Comparison of ENCODE assay signal across 11 cellular contexts in the genomic region with DNA sequence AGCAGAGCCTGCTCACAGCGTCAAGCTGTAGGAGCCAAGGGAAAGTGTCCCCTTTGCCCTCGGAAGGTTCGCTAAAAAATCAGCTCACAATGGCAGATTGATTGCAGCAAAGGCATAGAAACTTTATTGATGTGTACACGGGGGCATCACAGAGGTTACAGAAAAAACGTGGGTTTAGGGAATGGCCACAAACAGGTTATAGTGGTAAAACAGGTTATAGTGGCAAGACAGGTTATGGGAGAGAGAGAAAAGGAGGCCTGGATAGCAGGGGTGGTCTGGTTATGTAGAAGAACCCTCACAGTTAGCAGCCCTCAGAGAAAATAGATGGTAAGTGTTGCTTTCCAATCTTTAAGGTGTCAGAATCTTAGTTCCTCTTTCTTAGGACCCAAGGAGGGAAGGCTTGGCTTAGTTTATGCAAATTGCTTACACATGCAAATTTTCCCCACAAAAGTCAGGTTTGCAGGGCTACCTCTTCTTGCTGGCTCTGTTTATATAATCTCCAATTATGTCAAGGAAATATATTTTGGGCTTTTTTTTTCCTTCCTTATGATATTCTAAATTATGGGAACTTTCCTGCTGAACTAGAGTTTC.
DNase-seq lines count a peak whose midpoint lies in the region; ATAC-seq and TF ChIP-seq lines count a peak whose summit lies in the region.
"Had no signal": no experiment of that assay in that cellular context is flagged by ENCODE, and none has a peak within 500 bp of the region (broad histone marks: within the 10 kb centered on the region; RNA-seq: fewer than 3 reads in every experiment).

No MANE protein-coding gene starts in this region.

- peak overlapping the region; percentile 4; the same call in 1 of the 2 replicates for H3K4me2 ChIP-seq in OCI-LY3 (ENCODE audit: low read length)

- H3K27me3 ChIP-seq in OCI-LY3 (ENCODE audit: low read depth, low read length) (no peaks in the 10 kb centered on the region), lower lobe of right lung (ENCODE audit: low read depth) (no peaks in the 10 kb centered on the region)

- H4K20me1 ChIP-seq in OCI-LY3 (ENCODE audit: insufficient read depth, low read length) = no peaks in the 10 kb centered on the region

- peak; percentile 73 for ATAC-seq in GM18499 (IDR thresholded peaks at IDR 0.05; ENCODE audit: insufficient read depth, unreplicated experiment)
- ATAC-seq in GM19463 (IDR thresholded peaks at IDR 0.05; ENCODE audit: unreplicated experiment) = peak; percentile 70
- peak; percentile 87 for ATAC-seq in HG02938 (IDR thresholded peaks at IDR 0.05; ENCODE audit: unreplicated experiment)
- no peak for ATAC-seq in lower lobe of right lung
- no peak for ATAC-seq in SK-N-SH treated with all-trans-retinoic acid at 6 μM for 48 hours
- ATAC-seq: activated T-cell treated with anti-CD3 and anti-CD28 coated beads, Interleukin-2, amount 50 U/mL, for 4 hours had no signal

- no peak overlapping the region for H3K4me3 ChIP-seq in OCI-LY3 (ENCODE audit: low read length)
- H3K4me3 ChIP-seq in lower lobe of right lung = no peak overlapping the region

- no peak for DNase-seq in lower lobe of right lung
- no peak for DNase-seq in AG20443 (ENCODE audit: low spot score)
- DNase-seq in HuH-7 (ENCODE audit: low spot score) = no peak
- DNase-seq: activated T-cell treated with anti-CD3 and anti-CD28 coated beads, Interleukin-2, amount 50 U/mL, for 4 hours; foreskin melanocyte; NCI-H146 had no signal

- H3K9me3 ChIP-seq in OCI-LY3 (ENCODE audit: insufficient read depth, low read length) = no peaks in the 10 kb centered on the region
- H3K9me3 ChIP-seq in lower lobe of right lung = no peaks in the 10 kb centered on the region

- TF ChIP-seq CTCF in OCI-LY3 (IDR thresholded peaks at IDR 0.05; ENCODE audit: low read depth, low read length) (no peak), lower lobe of right lung (IDR thresholded peaks at IDR 0.05) (no peak)

- intact Hi-C loops in lower lobe of right lung (cut with DNase I) = no loop called here

- H3K27ac ChIP-seq in OCI-LY3 (ENCODE audit: low read length) = no peak overlapping the region
- H3K27ac ChIP-seq in lower lobe of right lung = no peak overlapping the region

- peaks cover 24% of the 10 kb centered on the region for H3K4me1 ChIP-seq in OCI-LY3 (ENCODE audit: low read length)
- H3K4me1 ChIP-seq in lower lobe of right lung = no peaks in the 10 kb centered on the region

- no peak overlapping the region for H2AFZ ChIP-seq in OCI-LY3 (ENCODE audit: low read depth, low read length)

- H3K9ac ChIP-seq in OCI-LY3 (ENCODE audit: low read length) = no peak overlapping the region

- no peaks in the 10 kb centered on the region for H3K36me3 ChIP-seq in OCI-LY3 (replicated peaks; ENCODE audit: low read depth, low read length)
- H3K36me3 ChIP-seq in lower lobe of right lung = no peaks in the 10 kb centered on the region

- no peaks in the 10 kb centered on the region for H3K79me2 ChIP-seq in OCI-LY3 (ENCODE audit: low read length)

TF ChIP-seq in SK-N-SH treated with all-trans-retinoic acid at 6 μM for 48 hours, 23 proteins besides CTCF, POLR2A, EP300 and RAD21:
- TF ChIP-seq ZNF8 (CRISPR knock-in tag; IDR thresholded peaks at IDR 0.05) (no peak), PPARA (CRISPR knock-in tag; IDR thresholded peaks at IDR 0.05; ENCODE audit: borderline replicate concordance) (no peak), TCF4 (CRISPR knock-in tag; IDR thresholded peaks at IDR 0.05; ENCODE audit: borderline replicate concordance) (no peak), ARNTL (CRISPR knock-in tag; IDR thresholded peaks at IDR 0.05; ENCODE audit: borderline replicate concordance, low read depth) (no peak), RARB (CRISPR knock-in tag; IDR thresholded peaks at IDR 0.05) (no peak), TOX (CRISPR knock-in tag; IDR thresholded peaks at IDR 0.05; ENCODE audit: borderline replicate concordance) (no peak), CSDC2 (CRISPR knock-in tag; IDR thresholded peaks at IDR 0.05) (no peak), GLIS3 (CRISPR knock-in tag; IDR thresholded peaks at IDR 0.05) (no peak), ZNF70 (CRISPR knock-in tag; IDR thresholded peaks at IDR 0.05) (no peak), ZC3H10 (CRISPR knock-in tag; IDR thresholded peaks at IDR 0.05) (no peak), ISL1 (CRISPR knock-in tag; IDR thresholded peaks at IDR 0.05) (no peak), ZNF565 (CRISPR knock-in tag; conservative IDR thresholded peaks at IDR 0.05; ENCODE audit: low read depth) (no peak), ZFP3 (CRISPR knock-in tag; IDR thresholded peaks at IDR 0.05) (no peak)
- TF ChIP-seq, protein P1, sequence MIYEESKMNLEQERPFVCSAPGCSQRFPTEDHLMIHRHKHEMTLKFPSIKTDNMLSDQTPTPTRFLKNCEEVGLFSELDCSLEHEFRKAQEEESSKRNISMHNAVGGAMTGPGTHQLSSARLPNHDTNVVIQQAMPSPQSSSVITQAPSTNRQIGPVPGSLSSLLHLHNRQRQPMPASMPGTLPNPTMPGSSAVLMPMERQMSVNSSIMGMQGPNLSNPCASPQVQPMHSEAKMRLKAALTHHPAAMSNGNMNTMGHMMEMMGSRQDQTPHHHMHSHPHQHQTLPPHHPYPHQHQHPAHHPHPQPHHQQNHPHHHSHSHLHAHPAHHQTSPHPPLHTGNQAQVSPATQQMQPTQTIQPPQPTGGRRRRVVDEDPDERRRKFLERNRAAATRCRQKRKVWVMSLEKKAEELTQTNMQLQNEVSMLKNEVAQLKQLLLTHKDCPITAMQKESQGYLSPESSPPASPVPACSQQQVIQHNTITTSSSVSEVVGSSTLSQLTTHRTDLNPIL (CRISPR knock-in tag; IDR thresholded peaks at IDR 0.05; ENCODE audit: low read depth) = no peak
- TF ChIP-seq, protein P2, sequence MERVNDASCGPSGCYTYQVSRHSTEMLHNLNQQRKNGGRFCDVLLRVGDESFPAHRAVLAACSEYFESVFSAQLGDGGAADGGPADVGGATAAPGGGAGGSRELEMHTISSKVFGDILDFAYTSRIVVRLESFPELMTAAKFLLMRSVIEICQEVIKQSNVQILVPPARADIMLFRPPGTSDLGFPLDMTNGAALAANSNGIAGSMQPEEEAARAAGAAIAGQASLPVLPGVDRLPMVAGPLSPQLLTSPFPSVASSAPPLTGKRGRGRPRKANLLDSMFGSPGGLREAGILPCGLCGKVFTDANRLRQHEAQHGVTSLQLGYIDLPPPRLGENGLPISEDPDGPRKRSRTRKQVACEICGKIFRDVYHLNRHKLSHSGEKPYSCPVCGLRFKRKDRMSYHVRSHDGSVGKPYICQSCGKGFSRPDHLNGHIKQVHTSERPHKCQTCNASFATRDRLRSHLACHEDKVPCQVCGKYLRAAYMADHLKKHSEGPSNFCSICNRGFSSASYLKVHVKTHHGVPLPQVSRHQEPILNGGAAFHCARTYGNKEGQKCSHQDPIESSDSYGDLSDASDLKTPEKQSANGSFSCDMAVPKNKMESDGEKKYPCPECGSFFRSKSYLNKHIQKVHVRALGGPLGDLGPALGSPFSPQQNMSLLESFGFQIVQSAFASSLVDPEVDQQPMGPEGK (CRISPR knock-in tag; IDR thresholded peaks at IDR 0.05; ENCODE audit: borderline replicate concordance) = no peak

Comparison
In these comparisons a context has a peak if more than half of its experiments do, and no peak if none do; other contexts are left out.
1. ATAC-seq: peak in GM18499 (single experiment), GM19463 (single experiment) and HG02938 (single experiment); none in lower lobe of right lung (0 of 2) and SK-N-SH treated with all-trans-retinoic acid at 6 μM for 48 hours (single experiment).